Comparison of ENCODE assay signal across 1 cellular context in the genomic region with DNA sequence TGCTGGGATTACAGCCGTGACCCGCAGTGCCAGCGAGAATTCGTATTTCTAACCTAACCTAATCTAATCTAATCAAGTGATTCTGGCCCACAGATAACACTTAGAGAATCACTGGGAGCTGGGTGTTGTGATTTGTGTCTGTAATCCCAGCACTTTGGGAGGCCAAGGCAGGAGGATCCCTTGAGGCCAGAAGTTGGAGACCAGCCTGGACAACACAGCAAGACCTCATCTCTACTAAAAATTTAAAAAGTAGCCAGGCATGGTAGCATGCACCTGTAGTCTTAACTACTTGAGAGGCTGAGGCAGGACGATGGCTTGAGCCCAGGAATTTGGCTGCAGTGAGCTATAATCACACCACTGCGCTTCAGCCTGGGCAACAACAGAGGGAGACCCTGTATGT.
TF ChIP-seq lines count a peak whose summit lies in the region.

No MANE protein-coding gene starts in this region.

TF ChIP-seq in K562, 482 proteins besides CTCF, POLR2A, EP300 and RAD21:
- TF ChIP-seq, protein P1, sequence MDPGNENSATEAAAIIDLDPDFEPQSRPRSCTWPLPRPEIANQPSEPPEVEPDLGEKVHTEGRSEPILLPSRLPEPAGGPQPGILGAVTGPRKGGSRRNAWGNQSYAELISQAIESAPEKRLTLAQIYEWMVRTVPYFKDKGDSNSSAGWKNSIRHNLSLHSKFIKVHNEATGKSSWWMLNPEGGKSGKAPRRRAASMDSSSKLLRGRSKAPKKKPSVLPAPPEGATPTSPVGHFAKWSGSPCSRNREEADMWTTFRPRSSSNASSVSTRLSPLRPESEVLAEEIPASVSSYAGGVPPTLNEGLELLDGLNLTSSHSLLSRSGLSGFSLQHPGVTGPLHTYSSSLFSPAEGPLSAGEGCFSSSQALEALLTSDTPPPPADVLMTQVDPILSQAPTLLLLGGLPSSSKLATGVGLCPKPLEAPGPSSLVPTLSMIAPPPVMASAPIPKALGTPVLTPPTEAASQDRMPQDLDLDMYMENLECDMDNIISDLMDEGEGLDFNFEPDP (CRISPR knock-in tag; IDR thresholded peaks at IDR 0.05): no peak
- TF ChIP-seq CEBPG (CRISPR knock-in tag; IDR thresholded peaks at IDR 0.05) (no peak), CEBPG (tag; conservative IDR thresholded peaks at IDR 0.05 in 1 of 2, IDR thresholded peaks at IDR 0.05 in 1 of 2) (no peak), HNRNPK (IDR thresholded peaks at IDR 0.05; ENCODE audit: low read depth, low read length, poor library complexity, severe bottlenecking) (no peak), ZFP1 (CRISPR knock-in tag; IDR thresholded peaks at IDR 0.05) (no peak), KDM1A (IDR thresholded peaks at IDR 0.05) (0 out of 4 replicates have a peak, but pooled peaks of 1 of the 2 experiments have one; percentile 29), ZNF121 (CRISPR knock-in tag; conservative IDR thresholded peaks at IDR 0.05) (peak; percentile 23; the same call in 1 of the 2 replicates), PCBP2 (IDR thresholded peaks at IDR 0.05; ENCODE audit: low read depth, low read length, poor library complexity, severe bottlenecking) (no peak), GATA2 (CRISPR knock-in tag; IDR thresholded peaks at IDR 0.05) (no peak), RNF2 (IDR thresholded peaks at IDR 0.05) (no peak), SAP30 (IDR thresholded peaks at IDR 0.05; ENCODE audit: borderline replicate concordance, insufficient read depth, low read depth, low read length, poor library complexity, severe bottlenecking) (no peak)
- TF ChIP-seq, protein P2, sequence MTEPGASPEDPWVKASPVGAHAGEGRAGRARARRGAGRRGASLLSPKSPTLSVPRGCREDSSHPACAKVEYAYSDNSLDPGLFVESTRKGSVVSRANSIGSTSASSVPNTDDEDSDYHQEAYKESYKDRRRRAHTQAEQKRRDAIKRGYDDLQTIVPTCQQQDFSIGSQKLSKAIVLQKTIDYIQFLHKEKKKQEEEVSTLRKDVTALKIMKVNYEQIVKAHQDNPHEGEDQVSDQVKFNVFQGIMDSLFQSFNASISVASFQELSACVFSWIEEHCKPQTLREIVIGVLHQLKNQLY (CRISPR knock-in tag; conservative IDR thresholded peaks at IDR 0.05): no peak
- TF ChIP-seq, protein P3, sequence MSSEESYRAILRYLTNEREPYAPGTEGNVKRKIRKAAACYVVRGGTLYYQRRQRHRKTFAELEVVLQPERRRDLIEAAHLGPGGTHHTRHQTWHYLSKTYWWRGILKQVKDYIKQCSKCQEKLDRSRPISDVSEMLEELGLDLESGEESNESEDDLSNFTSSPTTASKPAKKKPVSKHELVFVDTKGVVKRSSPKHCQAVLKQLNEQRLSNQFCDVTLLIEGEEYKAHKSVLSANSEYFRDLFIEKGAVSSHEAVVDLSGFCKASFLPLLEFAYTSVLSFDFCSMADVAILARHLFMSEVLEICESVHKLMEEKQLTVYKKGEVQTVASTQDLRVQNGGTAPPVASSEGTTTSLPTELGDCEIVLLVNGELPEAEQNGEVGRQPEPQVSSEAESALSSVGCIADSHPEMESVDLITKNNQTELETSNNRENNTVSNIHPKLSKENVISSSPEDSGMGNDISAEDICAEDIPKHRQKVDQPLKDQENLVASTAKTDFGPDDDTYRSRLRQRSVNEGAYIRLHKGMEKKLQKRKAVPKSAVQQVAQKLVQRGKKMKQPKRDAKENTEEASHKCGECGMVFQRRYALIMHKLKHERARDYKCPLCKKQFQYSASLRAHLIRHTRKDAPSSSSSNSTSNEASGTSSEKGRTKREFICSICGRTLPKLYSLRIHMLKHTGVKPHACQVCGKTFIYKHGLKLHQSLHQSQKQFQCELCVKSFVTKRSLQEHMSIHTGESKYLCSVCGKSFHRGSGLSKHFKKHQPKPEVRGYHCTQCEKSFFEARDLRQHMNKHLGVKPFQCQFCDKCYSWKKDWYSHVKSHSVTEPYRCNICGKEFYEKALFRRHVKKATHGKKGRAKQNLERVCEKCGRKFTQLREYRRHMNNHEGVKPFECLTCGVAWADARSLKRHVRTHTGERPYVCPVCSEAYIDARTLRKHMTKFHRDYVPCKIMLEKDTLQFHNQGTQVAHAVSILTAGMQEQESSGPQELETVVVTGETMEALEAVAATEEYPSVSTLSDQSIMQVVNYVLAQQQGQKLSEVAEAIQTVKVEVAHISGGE (CRISPR knock-in tag; IDR thresholded peaks at IDR 0.05): peak in 1 of 3 experiments; percentile 47; a peak in 1 of 6 replicates
- TF ChIP-seq, protein P4, sequence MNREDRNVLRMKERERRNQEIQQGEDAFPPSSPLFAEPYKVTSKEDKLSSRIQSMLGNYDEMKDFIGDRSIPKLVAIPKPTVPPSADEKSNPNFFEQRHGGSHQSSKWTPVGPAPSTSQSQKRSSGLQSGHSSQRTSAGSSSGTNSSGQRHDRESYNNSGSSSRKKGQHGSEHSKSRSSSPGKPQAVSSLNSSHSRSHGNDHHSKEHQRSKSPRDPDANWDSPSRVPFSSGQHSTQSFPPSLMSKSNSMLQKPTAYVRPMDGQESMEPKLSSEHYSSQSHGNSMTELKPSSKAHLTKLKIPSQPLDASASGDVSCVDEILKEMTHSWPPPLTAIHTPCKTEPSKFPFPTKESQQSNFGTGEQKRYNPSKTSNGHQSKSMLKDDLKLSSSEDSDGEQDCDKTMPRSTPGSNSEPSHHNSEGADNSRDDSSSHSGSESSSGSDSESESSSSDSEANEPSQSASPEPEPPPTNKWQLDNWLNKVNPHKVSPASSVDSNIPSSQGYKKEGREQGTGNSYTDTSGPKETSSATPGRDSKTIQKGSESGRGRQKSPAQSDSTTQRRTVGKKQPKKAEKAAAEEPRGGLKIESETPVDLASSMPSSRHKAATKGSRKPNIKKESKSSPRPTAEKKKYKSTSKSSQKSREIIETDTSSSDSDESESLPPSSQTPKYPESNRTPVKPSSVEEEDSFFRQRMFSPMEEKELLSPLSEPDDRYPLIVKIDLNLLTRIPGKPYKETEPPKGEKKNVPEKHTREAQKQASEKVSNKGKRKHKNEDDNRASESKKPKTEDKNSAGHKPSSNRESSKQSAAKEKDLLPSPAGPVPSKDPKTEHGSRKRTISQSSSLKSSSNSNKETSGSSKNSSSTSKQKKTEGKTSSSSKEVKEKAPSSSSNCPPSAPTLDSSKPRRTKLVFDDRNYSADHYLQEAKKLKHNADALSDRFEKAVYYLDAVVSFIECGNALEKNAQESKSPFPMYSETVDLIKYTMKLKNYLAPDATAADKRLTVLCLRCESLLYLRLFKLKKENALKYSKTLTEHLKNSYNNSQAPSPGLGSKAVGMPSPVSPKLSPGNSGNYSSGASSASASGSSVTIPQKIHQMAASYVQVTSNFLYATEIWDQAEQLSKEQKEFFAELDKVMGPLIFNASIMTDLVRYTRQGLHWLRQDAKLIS (CRISPR knock-in tag; IDR thresholded peaks at IDR 0.05): no peak
- TF ChIP-seq, protein P5, sequence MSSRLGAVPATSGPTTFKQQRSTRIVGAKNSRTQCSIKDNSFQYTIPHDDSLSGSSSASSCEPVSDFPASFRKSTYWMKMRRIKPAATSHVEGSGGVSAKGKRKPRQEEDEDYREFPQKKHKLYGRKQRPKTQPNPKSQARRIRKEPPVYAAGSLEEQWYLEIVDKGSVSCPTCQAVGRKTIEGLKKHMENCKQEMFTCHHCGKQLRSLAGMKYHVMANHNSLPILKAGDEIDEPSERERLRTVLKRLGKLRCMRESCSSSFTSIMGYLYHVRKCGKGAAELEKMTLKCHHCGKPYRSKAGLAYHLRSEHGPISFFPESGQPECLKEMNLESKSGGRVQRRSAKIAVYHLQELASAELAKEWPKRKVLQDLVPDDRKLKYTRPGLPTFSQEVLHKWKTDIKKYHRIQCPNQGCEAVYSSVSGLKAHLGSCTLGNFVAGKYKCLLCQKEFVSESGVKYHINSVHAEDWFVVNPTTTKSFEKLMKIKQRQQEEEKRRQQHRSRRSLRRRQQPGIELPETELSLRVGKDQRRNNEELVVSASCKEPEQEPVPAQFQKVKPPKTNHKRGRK (tag; IDR thresholded peaks at IDR 0.05): no peak
